9 cellular contexts compared by ENCODE assay signal in genomic region chr16:58125781-58126335, GRCh38. TPM values are rescaled to one million over a fixed set of nuclear protein-coding genes. Genes with fewer than 3 reads are reported as not detected.
DNase-seq lines count a peak whose midpoint lies in the region; ATAC-seq and TF ChIP-seq lines count a peak whose summit lies in the region.
"Had no signal": no experiment of that assay in that cellular context is flagged by ENCODE, and none has a peak within 500 bp of the region (broad histone marks: within the 10 kb centered on the region; RNA-seq: fewer than 3 reads in every experiment).

No MANE protein-coding gene starts in this region.

- no peak overlapping the region for H3K4me3 ChIP-seq in CD8-positive, alpha-beta memory T cell (ENCODE audit: low read length)

- peaks cover 58 to 76% (median 66%) of the 10 kb centered on the region in 3 donors for H3K4me1 Mint-ChIP-seq in CD8-positive, alpha-beta memory T cell
- peaks cover 54% of the 10 kb centered on the region for H3K4me1 Mint-ChIP-seq in chondrocyte (ENCODE audit: low read depth)
- H3K4me1 Mint-ChIP-seq in neural crest cell, result peaks cover 64% of the 10 kb centered on the region

- TF ChIP-seq CTCF in chondrocyte (IDR thresholded peaks at IDR 0.05) (no peak), neural crest cell (conservative IDR thresholded peaks at IDR 0.05) (no peak)

- no peaks in the 10 kb centered on the region for H3K27me3 ChIP-seq in CD8-positive, alpha-beta memory T cell (ENCODE audit: insufficient read depth, low read length, poor library complexity, severe bottlenecking)

- no peak overlapping the region for H3K27ac ChIP-seq in CD8-positive, alpha-beta memory T cell (ENCODE audit: low read depth, low read length)

- H3K27ac Mint-ChIP-seq in CD8-positive, alpha-beta memory T cell, result peak overlapping the region; percentile 4 to 99 (median 88)
- H3K27ac Mint-ChIP-seq in chondrocyte (ENCODE audit: unreplicated experiment) (peak overlapping the region; percentile 78), neural crest cell (ENCODE audit: unreplicated experiment) (no peak overlapping the region)

- CTCF ChIA-PET in CD8-positive, alpha-beta memory T cell (lab: Charles Lee), result interaction anchor here (3.1 kb wide), 1 partner anchor 100 kb away, joined by 12 read pairs; the partner anchor contains the start of gene MMP15

- H3K36me3 ChIP-seq in CD8-positive, alpha-beta memory T cell (ENCODE audit: insufficient read depth, low read length), result no peaks in the 10 kb centered on the region

- peaks cover 0 to 4% of the 10 kb centered on the region in 2 donors for H3K27me3 Mint-ChIP-seq in CD8-positive, alpha-beta memory T cell
- no peaks in the 10 kb centered on the region for H3K27me3 Mint-ChIP-seq in chondrocyte (ENCODE audit: low read depth)
- H3K27me3 Mint-ChIP-seq in neural crest cell (ENCODE audit: low read depth), result no peaks in the 10 kb centered on the region

- ATAC-seq in HG03095 (IDR thresholded peaks at IDR 0.05; ENCODE audit: unreplicated experiment), result no peak
- ATAC-seq in GM18868 (IDR thresholded peaks at IDR 0.05; ENCODE audit: unreplicated experiment), result no peak

- H3K36me3 Mint-ChIP-seq in CD8-positive, alpha-beta memory T cell, result peaks cover 0 to 12% (median 0%) of the 10 kb centered on the region in 3 donors
- H3K36me3 Mint-ChIP-seq in chondrocyte (ENCODE audit: low read depth) (peaks cover 4% of the 10 kb centered on the region), neural crest cell (ENCODE audit: low read depth) (peaks cover 5% of the 10 kb centered on the region)

- no peaks in the 10 kb centered on the region for H3K9me3 ChIP-seq in CD8-positive, alpha-beta memory T cell (ENCODE audit: low read length)

- peaks cover 50% of the 10 kb centered on the region for H3K4me1 ChIP-seq in CD8-positive, alpha-beta memory T cell (ENCODE audit: insufficient read depth, low read length)

- no peaks in the 10 kb centered on the region for H3K9me3 Mint-ChIP-seq in CD8-positive, alpha-beta memory T cell
- peaks cover 5% of the 10 kb centered on the region for H3K9me3 Mint-ChIP-seq in chondrocyte (ENCODE audit: low read depth)
- peaks cover 3% of the 10 kb centered on the region for H3K9me3 Mint-ChIP-seq in neural crest cell

- POLR2A ChIA-PET in CD8-positive, alpha-beta memory T cell (lab: Charles Lee), result no interaction called here

- H3K4me3 Mint-ChIP-seq in CD8-positive, alpha-beta memory T cell, result peak overlapping the region in 6 of 7 donors; percentile 21 to 87 (median 64)
- H3K4me3 Mint-ChIP-seq in chondrocyte (ENCODE audit: unreplicated experiment), result no peak overlapping the region
- peak overlapping the region; percentile 83 for H3K4me3 Mint-ChIP-seq in neural crest cell

- no peak for DNase-seq in CD8-positive, alpha-beta memory T cell
- DNase-seq in NAMALWA (ENCODE audit: low spot score) (peak; percentile 60), chondrocyte (ENCODE audit: low spot score) (no peak), neural crest cell (ENCODE audit: low read depth, low spot score) (no peak), NCI-H345 (lab: John Stamatoyannopoulos, UW) (no peak), NCI-H1105 treated with DMSO at 0.1 percent for 48 hours (lab: John Stamatoyannopoulos, UW) (no peak)
- DNase-seq: NCI-H69 had no signal

RNA-seq across cellular contexts. Expression of gene CFAP20, which starts 3.3 kb away (rescaled TPM):
- 10 to 100 TPM; 56.7 to 57.2 TPM for total RNA-seq in CD8-positive, alpha-beta memory T cell
- 36.5 TPM for polyA plus RNA-seq in CD8-positive, alpha-beta memory T cell
- 26.0 to 32.9 TPM (median 26.5 TPM) in 3 replicates for total RNA-seq in chondrocyte
- 72.1 and 73.1 TPM in 2 replicates for total RNA-seq in neural crest cell
